ENCODE assay signal across 12 cellular contexts in the genomic region with DNA sequence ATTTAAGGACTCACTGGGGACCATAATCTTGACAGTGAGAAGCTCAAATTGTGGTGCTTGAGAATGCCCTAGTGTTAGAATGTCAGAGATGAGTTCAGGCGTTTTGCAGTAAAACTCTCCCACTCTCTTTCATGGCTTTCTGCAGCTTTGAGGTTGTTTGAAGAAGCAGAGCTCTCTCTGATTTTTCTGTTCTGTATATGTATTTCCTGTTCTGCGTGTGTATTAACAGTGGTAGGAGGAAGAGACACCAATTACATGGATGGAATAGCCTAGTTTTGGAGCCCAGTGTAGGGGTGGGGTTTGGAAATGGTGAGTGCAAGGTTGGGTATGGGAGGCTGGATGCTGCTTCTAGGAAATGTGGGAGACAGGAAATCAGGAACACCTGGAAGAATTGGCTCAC. TPM values are rescaled to one million over a fixed set of nuclear protein-coding genes. Genes with fewer than 3 reads are reported as not detected.
DNase-seq lines count a peak whose midpoint lies in the region; ATAC-seq, FAIRE-seq and TF ChIP-seq lines count a peak whose summit lies in the region.
"Had no signal": no experiment of that assay in that cellular context is flagged by ENCODE, and none has a peak within 500 bp of the region (broad histone marks: within the 10 kb centered on the region; RNA-seq: fewer than 3 reads in every experiment).

No MANE protein-coding gene starts in this region.

- peaks cover 59% of the 10 kb centered on the region for H3K4me1 Mint-ChIP-seq in activated CD8-positive, alpha-beta memory T cell treated with anti-CD3 and anti-CD28 coated beads, Interleukin-2, amount 10 ng/mL, durations not matched to agents 7 days and 5 days
- H3K4me1 Mint-ChIP-seq in activated naive CD8-positive, alpha-beta T cell treated with anti-CD3 and anti-CD28 coated beads, Interleukin-2, amount 10 ng/mL, durations not matched to agents 7 days and 5 days: peaks cover 55% of the 10 kb centered on the region

- no peak overlapping the region for H3K27ac ChIP-seq in pancreas
- H3K27ac ChIP-seq: ascending aorta, KMS-11 had no signal

- whole genome bisulfite sequencing in pancreas, 2 donors: 25 to 33% methylated on average over 2 of the region's 2 CpGs

- FAIRE-seq in pancreas (lab: Jason Lieb, UNC): no peak

- H3K27me3 Mint-ChIP-seq in activated CD8-positive, alpha-beta memory T cell treated with anti-CD3 and anti-CD28 coated beads, Interleukin-2, amount 10 ng/mL, durations not matched to agents 7 days and 5 days: no peaks in the 10 kb centered on the region
- H3K27me3 Mint-ChIP-seq in activated naive CD8-positive, alpha-beta T cell treated with anti-CD3 and anti-CD28 coated beads, Interleukin-2, amount 10 ng/mL, durations not matched to agents 7 days and 5 days: no peaks in the 10 kb centered on the region

- H3K9me3 ChIP-seq in pancreas: no peaks in the 10 kb centered on the region
- H3K9me3 ChIP-seq: ascending aorta had no signal

- H3K27me3 ChIP-seq in pancreas: no peaks in the 10 kb centered on the region
- H3K27me3 ChIP-seq: ascending aorta had no signal

- no peak overlapping the region for H3K4me3 ChIP-seq in pancreas
- H3K4me3 ChIP-seq: ascending aorta had no signal

- TF ChIP-seq CTCF in pancreas (IDR thresholded peaks at IDR 0.05): no peak

- H3K4me3 Mint-ChIP-seq in activated CD8-positive, alpha-beta memory T cell treated with anti-CD3 and anti-CD28 coated beads, Interleukin-2, amount 10 ng/mL, durations not matched to agents 7 days and 5 days: no peak overlapping the region
- peak overlapping the region; percentile 1 for H3K4me3 Mint-ChIP-seq in activated naive CD8-positive, alpha-beta T cell treated with anti-CD3 and anti-CD28 coated beads, Interleukin-2, amount 10 ng/mL, durations not matched to agents 7 days and 5 days

- POLR2A ChIA-PET in activated naive CD8-positive, alpha-beta T cell treated with anti-CD3 and anti-CD28 coated beads, Interleukin-2, amount 10 ng/mL, durations not matched to agents 7 days and 5 days (lab: Charles Lee): interaction anchor here (0.9 kb wide), 1 partner anchor 11 kb away, joined by 4 read pairs; no protein-coding TSS in a partner anchor

- peak overlapping the region; percentile 62 for H3K27ac Mint-ChIP-seq in activated CD8-positive, alpha-beta memory T cell treated with anti-CD3 and anti-CD28 coated beads, Interleukin-2, amount 10 ng/mL, durations not matched to agents 7 days and 5 days
- peak overlapping the region; percentile 33 for H3K27ac Mint-ChIP-seq in activated naive CD8-positive, alpha-beta T cell treated with anti-CD3 and anti-CD28 coated beads, Interleukin-2, amount 10 ng/mL, durations not matched to agents 7 days and 5 days

- no peak for ATAC-seq in activated CD8-positive, alpha-beta memory T cell treated with anti-CD3 and anti-CD28 coated beads, Interleukin-2, amount 10 ng/mL, durations not matched to agents 7 days and 5 days
- ATAC-seq in HG02885 (IDR thresholded peaks at IDR 0.05; ENCODE audit: poor library complexity, unreplicated experiment) (peak; percentile 32), pancreas (peak in 3 of 4 donors; percentile 4 to 20 (median 16))
- ATAC-seq in activated naive CD8-positive, alpha-beta T cell treated with anti-CD3 and anti-CD28 coated beads, Interleukin-2, amount 10 ng/mL, durations not matched to agents 7 days and 5 days (ENCODE audit: low read depth): peak; percentile 47

- intact Hi-C loops in pancreas (cut with DNase I): loop anchor here in 1 of 3 donors (10.0 kb wide), 1 partner anchor 113 kb away; no protein-coding TSS in a partner anchor

- CTCF ChIA-PET in activated CD8-positive, alpha-beta memory T cell treated with anti-CD3 and anti-CD28 coated beads, Interleukin-2, amount 10 ng/mL, durations not matched to agents 7 days and 5 days (lab: Charles Lee): interaction anchor here (0.8 to 1.6 kb wide), 2 partner anchors 9 to 34 kb away, joined by 3 to 4 read pairs; no protein-coding TSS in a partner anchor

- no peak for DNase-seq in activated CD8-positive, alpha-beta memory T cell treated with anti-CD3 and anti-CD28 coated beads, Interleukin-2, amount 10 ng/mL, durations not matched to agents 7 days and 5 days
- no peak for DNase-seq in activated CD8-positive, alpha-beta memory T cell treated with anti-CD3 and anti-CD28 coated beads for 24 hours
- no peak for DNase-seq in activated naive CD8-positive, alpha-beta T cell treated with anti-CD3 and anti-CD28 coated beads, Interleukin-2, amount 10 ng/mL, durations not matched to agents 7 days and 5 days
- DNase-seq in pancreas (no peak), Ammon's horn (ENCODE audit: low spot score) (no peak), NOMO-1 (lab: John Stamatoyannopoulos, UW; ENCODE audit: unreplicated experiment in 2 of 2) (no peak), NCI-H2107 (lab: John Stamatoyannopoulos, UW) (no peak)
- DNase-seq: foreskin melanocyte; stimulated activated CD4-positive, alpha-beta T cell treated with anti-CD3 and anti-CD28 coated beads, Interleukin-2, amount 100 ng/mL, for 24 hours had no signal

- H3K9me3 Mint-ChIP-seq in activated CD8-positive, alpha-beta memory T cell treated with anti-CD3 and anti-CD28 coated beads, Interleukin-2, amount 10 ng/mL, durations not matched to agents 7 days and 5 days (ENCODE audit: low read depth): no peaks in the 10 kb centered on the region
- H3K9me3 Mint-ChIP-seq in activated naive CD8-positive, alpha-beta T cell treated with anti-CD3 and anti-CD28 coated beads, Interleukin-2, amount 10 ng/mL, durations not matched to agents 7 days and 5 days: no peaks in the 10 kb centered on the region

- H3K36me3 ChIP-seq in pancreas: no peaks in the 10 kb centered on the region
- H3K36me3 ChIP-seq: ascending aorta had no signal

- H3K4me1 ChIP-seq in pancreas: peaks cover 45 to 74% (median 55%) of the 10 kb centered on the region in 3 donors

- peaks cover 3% of the 10 kb centered on the region for H3K36me3 Mint-ChIP-seq in activated CD8-positive, alpha-beta memory T cell treated with anti-CD3 and anti-CD28 coated beads, Interleukin-2, amount 10 ng/mL, durations not matched to agents 7 days and 5 days
- H3K36me3 Mint-ChIP-seq in activated naive CD8-positive, alpha-beta T cell treated with anti-CD3 and anti-CD28 coated beads, Interleukin-2, amount 10 ng/mL, durations not matched to agents 7 days and 5 days: peaks cover 2% of the 10 kb centered on the region

RNA-seq across cellular contexts. Expression of a gene that starts 12.4 kb away (rescaled TPM):
- 100 to 1,000 TPM; 212 to 238 TPM for total RNA-seq in activated CD8-positive, alpha-beta memory T cell treated with anti-CD3 and anti-CD28 coated beads, Interleukin-2, amount 10 ng/mL, durations not matched to agents 7 days and 5 days
- total RNA-seq in activated naive CD8-positive, alpha-beta T cell treated with anti-CD3 and anti-CD28 coated beads, Interleukin-2, amount 10 ng/mL, durations not matched to agents 7 days and 5 days: 100 to 1,000 TPM; 165 to 175 TPM
- total RNA-seq in pancreas: 100 to 1,000 TPM; 108 to 195 (median 119) TPM
- 10 to 100 TPM; 35.8 to 50.4 TPM for polyA plus RNA-seq in pancreas
